Comparison of ENCODE assay signal across 18 cellular contexts in genomic region chr2:217951521-217952247, GRCh38. TPM values are rescaled to one million over a fixed set of nuclear protein-coding genes. Genes with fewer than 3 reads are reported as not detected.
DNase-seq lines count a peak whose midpoint lies in the region; ATAC-seq, FAIRE-seq and TF ChIP-seq lines count a peak whose summit lies in the region.
"Had no signal": no experiment of that assay in that cellular context is flagged by ENCODE, and none has a peak within 500 bp of the region (broad histone marks: within the 10 kb centered on the region; RNA-seq: fewer than 3 reads in every experiment).

No MANE protein-coding gene starts in this region.

- no peaks in the 10 kb centered on the region for H3K36me3 ChIP-seq in psoas muscle (ENCODE audit: insufficient read depth in 1 of 2, low read depth in 1 of 2)

- H3K27me3 ChIP-seq in psoas muscle (ENCODE audit: insufficient read depth in 3 of 3, low read length in 2 of 3) = no peaks in the 10 kb centered on the region
- H3K27me3 ChIP-seq: body of pancreas had no signal

- H3K27ac ChIP-seq in psoas muscle = peak overlapping the region; percentile 66

- H3K4me3 ChIP-seq in psoas muscle = no peak overlapping the region
- H3K4me3 ChIP-seq: body of pancreas had no signal

- ATAC-seq in Right ventricle myocardium inferior (no peak), psoas muscle (no peak)
- ATAC-seq: body of pancreas had no signal

- H3K9me3 ChIP-seq in psoas muscle = no peaks in the 10 kb centered on the region
- H3K9me3 ChIP-seq: body of pancreas had no signal

- intact Hi-C loops in cardiac septum (cut with DNase I) (no loop called here), Right ventricle myocardium inferior (cut with DNase I) (no loop called here), psoas muscle (cut with DNase I) (no loop called here)

- WGBS in psoas muscle, 3 donors = 68 to 86% (median 73%) methylated on average over 11 of the region's 11 CpGs

- DNase-seq in cardiac septum (ENCODE audit: low spot score) = peak; percentile 75
- DNase-seq in Right ventricle myocardium inferior (ENCODE audit: missing footprints) = no peak
- DNase-seq in islet precursor cell = peak; percentile 87
- DNase-seq in psoas muscle = peak in 1 of 2 donors; percentile 13
- no peak for DNase-seq in stimulated activated CD8-positive, alpha-beta memory T cell treated with anti-CD3 and anti-CD28 coated beads, Interleukin-4, amount 100 ng/mL, for 48 hours
- no peak for DNase-seq in Kasumi-1 (lab: John Stamatoyannopoulos, UW)
- DNase-seq in NCI-H774 (lab: John Stamatoyannopoulos, UW) = no peak
- no peak for DNase-seq in frontal cortex (ENCODE audit: low spot score in 2 of 2)
- DNase-seq: ACHN; activated CD8-positive, alpha-beta memory T cell treated with anti-CD3 and anti-CD28 coated beads for 24 hours; COR-L47; midbrain; NCI-H1092 treated with DMSO at 0.1 percent for 48 hours; stimulated activated CD4-positive, alpha-beta T cell treated with anti-CD3 and anti-CD28 coated beads, Interleukin-1b, Interleukin-23, amount 100 ng/mL, for 48 hours had no signal

- FAIRE-seq in frontal cortex (lab: Jason Lieb, UNC) = no peak
- FAIRE-seq: GM18507, GM19239 had no signal

- TF ChIP-seq CTCF in psoas muscle (IDR thresholded peaks at IDR 0.05) = no peak

- H3K4me1 ChIP-seq in psoas muscle = peaks cover 39% of the 10 kb centered on the region

RNA-seq across cellular contexts. Expression of gene TNS1, which starts 51.1 kb away (rescaled TPM):
- total RNA-seq in cardiac septum (870 TPM), Right ventricle myocardium inferior (705 TPM), psoas muscle (100 to 1,000 TPM; 231 to 742 (median 415) TPM), frontal cortex (3.7 TPM)
- polyA plus RNA-seq in psoas muscle = 100 to 1,000 TPM in 2 of 3 donors, 10 to 100 TPM in 1; 73.4 to 276 (median 155) TPM
- total RNA-seq: OCI-LY7 had no signal

Comparison
In these comparisons a context has a peak if more than half of its experiments do, and no peak if none do; other contexts are left out.
1. DNase-seq: peak in cardiac septum (single experiment) and islet precursor cell (single experiment); none in Right ventricle myocardium inferior (single experiment), stimulated activated CD8-positive, alpha-beta memory T cell treated with anti-CD3 and anti-CD28 coated beads, Interleukin-4, amount 100 ng/mL, for 48 hours (single experiment), Kasumi-1 (0 of 2), NCI-H774 (single experiment) and frontal cortex (0 of 2).
2. RNA of gene TNS1, which starts 51.1 kb away (total RNA-seq): 870 TPM in cardiac septum (single experiment), 705 TPM in Right ventricle myocardium inferior (single experiment) and 231 to 742 TPM in psoas muscle; 3.7 TPM in frontal cortex (single experiment); every median in the first group is over 10 times any median in the second.